In the genomic region with DNA sequence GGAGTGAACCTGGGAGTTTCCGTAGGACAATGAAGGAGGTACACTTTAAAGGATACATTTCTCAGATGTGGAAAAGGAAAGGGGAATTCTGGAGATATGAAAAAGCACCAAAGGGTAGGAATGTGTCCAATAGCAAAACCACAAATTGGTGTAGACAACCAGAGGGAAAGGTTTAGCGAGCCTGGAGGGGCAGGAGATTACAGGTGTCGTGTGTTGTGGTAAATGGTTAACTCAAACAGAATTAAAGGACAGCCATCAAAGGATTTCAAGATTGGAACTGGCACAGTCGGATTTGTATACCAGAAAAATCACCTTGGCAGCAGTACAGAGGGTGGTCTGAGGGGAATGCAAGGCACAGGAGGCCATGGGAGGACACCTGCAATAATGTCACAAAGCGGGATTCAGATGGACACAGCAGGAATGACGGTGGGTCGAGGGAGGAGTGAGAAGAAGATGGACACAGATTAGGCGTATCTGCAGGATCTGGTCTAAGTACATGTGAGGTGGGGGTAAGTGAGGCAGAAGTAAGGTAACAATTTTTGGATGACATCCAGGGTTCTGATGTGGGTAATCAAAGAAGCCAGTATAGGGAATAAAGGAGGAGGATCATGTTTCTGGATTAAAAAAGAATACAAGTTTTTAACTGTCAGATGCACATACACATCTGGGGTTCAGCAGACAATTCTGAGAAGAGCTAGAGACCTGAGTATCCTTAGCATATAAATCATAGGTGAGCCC, we compare ENCODE assay signal across 18 cellular contexts.
"Had no signal": no experiment of that assay in that cellular context is flagged by ENCODE, and none has a peak within 500 bp of the region (broad histone marks: within the 10 kb centered on the region; RNA-seq: fewer than 3 reads in every experiment).

No MANE protein-coding gene starts in this region.

- DNase-seq: activated CD8-positive, alpha-beta memory T cell treated with anti-CD3 and anti-CD28 coated beads, Interleukin-2, amount 10 ng/mL, durations not matched to agents 7 days and 5 days; activated gamma-delta T cell; activated naive CD8-positive, alpha-beta T cell treated with anti-CD3 and anti-CD28 coated beads, Interleukin-2, amount 50 U/mL, for 24 hours; activated T-cell treated with anti-CD3 and anti-CD28 coated beads, Interleukin-2, amount 50 U/mL, for 1 hour; aorta; cerebellar nuclear complex; effector memory CD4-positive, alpha-beta T cell; foreskin keratinocyte; glutamatergic neuron; lower lobe of right lung; midbrain; right cardiac atrium; stimulated activated CD4-positive, alpha-beta T cell treated with anti-CD3 and anti-CD28 coated beads, Interleukin-4, amount 100 ng/mL, for 24 hours; stimulated activated naive CD4-positive, alpha-beta T cell treated with Interleukin-2 at 50 U/mL for 16 hours; transverse colon had no signal

- H3K4me3 Mint-ChIP-seq: activated CD8-positive, alpha-beta memory T cell treated with anti-CD3 and anti-CD28 coated beads, Interleukin-2, amount 10 ng/mL, durations not matched to agents 7 days and 5 days; activated naive CD8-positive, alpha-beta T cell treated with anti-CD3 and anti-CD28 coated beads, Interleukin-2, amount 50 U/mL, for 24 hours; dendritic cell treated with granulocyte-macrophage colony-stimulating factor and Interleukin-4, amounts not matched to agents 40 ng/mL and 50 ng/mL, for 4 days; T-helper 2 cell treated with Interferon-gamma antibody and Interleukin-4, amounts not matched to agents 5 μg/mL and 100 μg/mL, for 36 hours had no signal

- H3K4me3 ChIP-seq: lower lobe of right lung, skin epidermis, transverse colon had no signal

- H3K27ac Mint-ChIP-seq: activated CD8-positive, alpha-beta memory T cell treated with anti-CD3 and anti-CD28 coated beads, Interleukin-2, amount 10 ng/mL, durations not matched to agents 7 days and 5 days; activated naive CD8-positive, alpha-beta T cell treated with anti-CD3 and anti-CD28 coated beads, Interleukin-2, amount 50 U/mL, for 24 hours; dendritic cell treated with granulocyte-macrophage colony-stimulating factor and Interleukin-4, amounts not matched to agents 40 ng/mL and 50 ng/mL, for 4 days; T-helper 2 cell treated with Interferon-gamma antibody and Interleukin-4, amounts not matched to agents 5 μg/mL and 100 μg/mL, for 36 hours had no signal

- H3K27me3 ChIP-seq: foreskin keratinocyte, transverse colon had no signal

- H3K4me1 ChIP-seq: foreskin keratinocyte had no signal

- H3K27me3 Mint-ChIP-seq: activated CD8-positive, alpha-beta memory T cell treated with anti-CD3 and anti-CD28 coated beads, Interleukin-2, amount 10 ng/mL, durations not matched to agents 7 days and 5 days; activated naive CD8-positive, alpha-beta T cell treated with anti-CD3 and anti-CD28 coated beads, Interleukin-2, amount 50 U/mL, for 24 hours; dendritic cell treated with granulocyte-macrophage colony-stimulating factor and Interleukin-4, amounts not matched to agents 40 ng/mL and 50 ng/mL, for 4 days had no signal

- H3K27ac ChIP-seq: foreskin keratinocyte, lower lobe of right lung, skin epidermis, transverse colon had no signal

- H3K36me3 ChIP-seq: lower lobe of right lung, transverse colon had no signal

- ATAC-seq: activated CD8-positive, alpha-beta memory T cell treated with anti-CD3 and anti-CD28 coated beads, Interleukin-2, amount 10 ng/mL, durations not matched to agents 7 days and 5 days; activated naive CD8-positive, alpha-beta T cell treated with anti-CD3 and anti-CD28 coated beads, Interleukin-2, amount 50 U/mL, for 24 hours; lower lobe of right lung; right cardiac atrium had no signal

- H3K9me3 ChIP-seq: lower lobe of right lung, transverse colon had no signal
